In the genomic region with DNA sequence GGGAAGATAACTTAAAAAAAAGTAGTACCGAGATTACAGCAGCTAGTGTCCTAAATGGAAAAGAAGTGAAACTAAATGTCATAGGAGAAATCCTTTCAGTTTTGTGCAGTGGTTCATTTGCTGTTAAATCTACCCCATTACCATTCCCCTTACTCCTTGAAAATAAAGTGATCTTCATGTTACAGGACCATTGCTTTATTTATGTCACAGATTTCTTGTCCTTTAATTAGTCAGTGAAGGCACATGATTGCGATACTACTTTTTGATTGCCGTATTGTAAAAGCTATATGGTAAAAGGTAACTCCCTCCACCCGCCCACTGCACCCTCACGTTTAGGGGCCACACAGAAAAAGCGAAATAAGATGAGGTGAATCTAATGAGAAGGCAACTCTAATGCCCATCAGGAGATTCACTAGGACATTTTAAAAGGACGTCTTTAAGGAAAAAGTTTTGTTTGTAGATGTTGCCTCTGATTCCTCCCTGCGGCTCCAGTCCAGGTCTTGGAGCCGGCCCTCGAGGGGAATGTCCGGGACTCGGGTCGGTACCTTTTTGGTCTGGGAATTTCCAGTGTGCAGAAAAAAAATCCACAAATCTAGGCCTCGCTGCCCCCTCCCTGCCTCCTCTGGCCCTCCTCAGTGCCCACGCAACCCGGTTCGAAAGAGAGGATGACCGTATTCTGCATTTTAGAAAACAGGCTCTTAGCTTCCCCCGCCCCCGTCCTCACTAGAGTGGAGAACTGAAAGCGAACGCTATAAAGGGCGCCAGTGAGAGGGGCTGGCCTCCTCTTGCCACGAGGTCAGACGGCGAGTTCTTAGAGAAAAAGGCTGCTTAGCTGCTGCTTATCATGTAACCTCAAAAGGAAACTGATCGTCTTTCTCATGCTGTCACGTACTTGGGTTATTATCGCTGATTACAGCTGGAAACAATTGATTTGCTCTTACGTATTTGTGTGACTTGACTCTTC, we compare ENCODE assay signal across 8 cellular contexts. TPM values are rescaled to one million over a fixed set of nuclear protein-coding genes. Genes with fewer than 3 reads are reported as not detected.
DNase-seq lines count a peak whose midpoint lies in the region; ATAC-seq, FAIRE-seq and TF ChIP-seq lines count a peak whose summit lies in the region.

No MANE protein-coding gene starts in this region.

- peak overlapping the region; percentile 66 for H3K18ac ChIP-seq in H9 (ENCODE audit: insufficient read length, low read depth, low read length)

- no peaks in the 10 kb centered on the region for H3K9me3 Mint-ChIP-seq in H9
- H3K9me3 Mint-ChIP-seq in activated B cell treated with CpG ODN at 0.5 μM for 24 hours: no peaks in the 10 kb centered on the region

- H3K4me2 ChIP-seq in H9 (ENCODE audit: insufficient read depth, insufficient read length, low read length) (peak overlapping the region; percentile 62), keratinocyte (ENCODE audit: control insufficient read depth, extremely low read depth, insufficient read depth, low read depth, low read length) (peak overlapping the region; percentile 84)

- no peaks in the 10 kb centered on the region for H3K23me2 ChIP-seq in H9 (ENCODE audit: insufficient read length, low read depth, low read length, poor library complexity, severe bottlenecking)

- H2AFZ ChIP-seq in H9 (ENCODE audit: low read length) (peak overlapping the region; percentile 57), keratinocyte (ENCODE audit: control insufficient read depth, low read length) (peak overlapping the region; percentile 69)

- H3K79me1 ChIP-seq in H9 (ENCODE audit: insufficient read depth, low read depth, low read length, poor library complexity, severe bottlenecking): no peaks in the 10 kb centered on the region

- POLR2A ChIA-PET in activated B cell treated with CpG ODN at 0.5 μM for 24 hours (lab: Charles Lee): interaction anchor here (0.6 to 6.4 kb wide), 35 partner anchors 7 to 406 kb away, joined by 3 to 197 read pairs (median 5); partner anchors contain the start of genes CEP97, NFKBIZ, NXPE3 and ZBTB11

- no peaks in the 10 kb centered on the region for H3K9me1 ChIP-seq in keratinocyte (ENCODE audit: control insufficient read depth, extremely low read depth, insufficient read depth, low read length)

- dilution Hi-C loops in keratinocyte (cut with MboI; ENCODE audit: extremely low pct_ligation_motif_present, low sequenced_read_pairs): no loop called here

- H3K36me3 Mint-ChIP-seq in H9 (ENCODE audit: insufficient read depth in 1 of 3, low read depth in 3 of 3): peaks cover 0 to 1% (median 0%) of the 10 kb centered on the region in 3 experiments; a peak in 3 of 7 replicates
- peaks cover 46% of the 10 kb centered on the region for H3K36me3 Mint-ChIP-seq in activated B cell treated with CpG ODN at 0.5 μM for 24 hours (ENCODE audit: low read depth)

- H3K27me3 Mint-ChIP-seq in H9 (ENCODE audit: low read depth) (no peaks in the 10 kb centered on the region), activated B cell treated with CpG ODN at 0.5 μM for 24 hours (no peaks in the 10 kb centered on the region)

- H3K27me3 ChIP-seq in H9 (ENCODE audit: insufficient read depth, low read length) (no peaks in the 10 kb centered on the region), keratinocyte (ENCODE audit: control insufficient read depth, extremely low read depth, insufficient read depth, low read length) (no peaks in the 10 kb centered on the region)

- H4K5ac ChIP-seq in H9 (ENCODE audit: insufficient read length, low read depth, low read length): no peak overlapping the region

- no peak overlapping the region for H2BK15ac ChIP-seq in H9 (ENCODE audit: low read depth, low read length)

- WGBS in H9 (ENCODE audit: extremely low coverage, insufficient read length, low lambda C conversion rate): no CpG with 5 or more reads among the region's 30 CpGs

- CTCF ChIA-PET in activated B cell treated with CpG ODN at 0.5 μM for 24 hours (lab: Charles Lee): interaction anchor here (0.7 to 3.0 kb wide), 10 partner anchors 9 to 398 kb away, joined by 3 to 27 read pairs (median 5); partner anchors contain the start of gene NFKBIZ

- no peaks in the 10 kb centered on the region for H4K20me1 ChIP-seq in H9 (ENCODE audit: control insufficient read depth, insufficient read depth, insufficient read length)
- H4K20me1 ChIP-seq in keratinocyte (ENCODE audit: control insufficient read depth, extremely low read depth, insufficient read depth, low read length): no peaks in the 10 kb centered on the region

- H3K27ac Mint-ChIP-seq in H9: peak overlapping the region; percentile 91 to 99 (median 97); a peak in 4 of 7 replicates
- peak overlapping the region; percentile 98 for H3K27ac Mint-ChIP-seq in activated B cell treated with CpG ODN at 0.5 μM for 24 hours

- no peak for TF ChIP-seq CTCF in H9 (conservative IDR thresholded peaks at IDR 0.05)
- TF ChIP-seq CTCF in activated B cell treated with CpG ODN at 0.5 μM for 24 hours (IDR thresholded peaks at IDR 0.05): no peak
- TF ChIP-seq CTCF in keratinocyte (optimal IDR thresholded peaks at IDR 0.05 in 1 of 3, IDR thresholded peaks at IDR 0.05 in 1 of 3, conservative IDR thresholded peaks at IDR 0.05 in 1 of 3; ENCODE audit: extremely low read depth in 1 of 3, insufficient read depth in 2 of 3, low read length in 3 of 3): no peak

- no peaks in the 10 kb centered on the region for H3K79me2 ChIP-seq in H9 (ENCODE audit: insufficient read depth, low read length)
- H3K79me2 ChIP-seq in keratinocyte (ENCODE audit: control insufficient read depth, insufficient read depth, low read length): no peaks in the 10 kb centered on the region

- H3K4me3 Mint-ChIP-seq in H9 (peak overlapping the region; percentile 89 to 92), activated B cell treated with CpG ODN at 0.5 μM for 24 hours (peak overlapping the region; percentile 87)

- H3K4ac ChIP-seq in H9 (ENCODE audit: low read depth, low read length): no peak overlapping the region

- peak overlapping the region; percentile 90 for H3K9ac ChIP-seq in H9 (ENCODE audit: extremely low read depth, insufficient read length, low read length)
- H3K9ac ChIP-seq in keratinocyte (ENCODE audit: control insufficient read depth, extremely low read depth, insufficient read depth, low read length): peak overlapping the region; percentile 88

- H3K27ac ChIP-seq in H9 (ENCODE audit: insufficient read length, low read depth, low read length) (no peak overlapping the region), keratinocyte (ENCODE audit: control insufficient read depth, insufficient read depth, low read length) (peak overlapping the region; percentile 93)

- DNase-seq in GM03348 (ENCODE audit: low spot score) (peak; percentile 71), H9 (peak; percentile 72), NAMALWA (ENCODE audit: low spot score) (peak; percentile 93), activated B cell treated with CpG ODN at 0.5 μM for 24 hours (peak; percentile 68), keratinocyte (ENCODE audit: low read depth, low spot score) (no peak), NCI-H446 treated with DMSO at 0.1 percent for 48 hours (lab: John Stamatoyannopoulos, UW) (no peak)
- peak; percentile 79 for DNase-seq in central memory CD4-positive, alpha-beta T cell
- DNase-seq in stimulated activated CD4-positive, alpha-beta T cell treated with anti-CD3 and anti-CD28 coated beads, Interleukin-15, amount 100 ng/mL, for 1 hour (ENCODE audit: low read depth in 1 of 2, low spot score in 1 of 2): peak; percentile 57 to 61

- H3K9me3 ChIP-seq in H9 (ENCODE audit: control insufficient read depth, low read depth, low read length): no peaks in the 10 kb centered on the region
- H3K9me3 ChIP-seq in keratinocyte (ENCODE audit: control insufficient read depth, low read depth, low read length): no peaks in the 10 kb centered on the region

- H2BK120ac ChIP-seq in H9 (ENCODE audit: low read depth, low read length, poor library complexity, severe bottlenecking): no peak overlapping the region

- FAIRE-seq in keratinocyte (lab: Jason Lieb, UNC): peak; percentile 62

- peak overlapping the region; percentile 86; the same call in 1 of the 2 replicates for H3K14ac ChIP-seq in H9 (ENCODE audit: insufficient read depth, low read length)

- H3K4me1 ChIP-seq in H9 (ENCODE audit: insufficient read depth, low read length) (no peaks in the 10 kb centered on the region; the same call in 1 of the 2 replicates), keratinocyte (ENCODE audit: control insufficient read depth, extremely low read depth, insufficient read depth, low read length) (peaks cover 22% of the 10 kb centered on the region)

- H2BK20ac ChIP-seq in H9 (ENCODE audit: low read depth, low read length, poor library complexity, severe bottlenecking): no peak overlapping the region

- no peak overlapping the region for H4K91ac ChIP-seq in H9 (ENCODE audit: insufficient read length, low read depth, low read length)

- no peaks in the 10 kb centered on the region for H3K36me3 ChIP-seq in keratinocyte (ENCODE audit: control insufficient read depth in 2 of 2, extremely low read depth in 1 of 2, insufficient read depth in 2 of 2, low read length in 2 of 2)

- H4K8ac ChIP-seq in H9 (replicated peaks; ENCODE audit: insufficient read length, low read depth, low read length): no peak overlapping the region

- no peak overlapping the region for H2AK5ac ChIP-seq in H9 (ENCODE audit: insufficient read length, low read length)

- H2BK12ac ChIP-seq in H9 (ENCODE audit: insufficient read length, low read depth, low read length): no peak overlapping the region

- H3K4me1 Mint-ChIP-seq in H9 (peaks cover 21 to 28% of the 10 kb centered on the region in 2 experiments), activated B cell treated with CpG ODN at 0.5 μM for 24 hours (peaks cover 66% of the 10 kb centered on the region)

- H2BK5ac ChIP-seq in H9 (ENCODE audit: insufficient read length, low read length): no peak overlapping the region

- intact Hi-C loops in activated B cell treated with CpG ODN at 0.5 μM for 24 hours (cut with micrococcal nuclease): loop anchor here (1.0 to 5.0 kb wide), 8 partner anchors 9 to 232 kb away; partner anchors contain the start of genes CEP97 and NFKBIZ

- no peak overlapping the region for H3K56ac ChIP-seq in H9 (ENCODE audit: insufficient read length, low read depth, low read length)

- no peak overlapping the region for H3T11ph ChIP-seq in H9 (ENCODE audit: low read length)

- peak; percentile 86 for ATAC-seq in activated B cell treated with CpG ODN at 0.5 μM for 24 hours (ENCODE audit: low read depth)

- peak overlapping the region; percentile 50 to 73 (median 52) for H3K4me3 ChIP-seq in keratinocyte (ENCODE audit: control insufficient read depth in 2 of 3, extremely low read depth in 1 of 3, insufficient read depth in 2 of 3, low read depth in 1 of 3, low read length in 3 of 3)

- H3K23ac ChIP-seq in H9 (ENCODE audit: insufficient read length, low read depth, low read length): no peak overlapping the region

RNA-seq across cellular contexts. Expression of gene NFKBIZ, which starts 21.8 kb away (rescaled TPM):
- total RNA-seq in H9 (2021): 11.1 TPM in 2 replicates
- total RNA-seq in activated B cell treated with CpG ODN at 0.5 μM for 24 hours: 391 and 421 TPM in 2 replicates
- 24.6 to 133 TPM (median 88.9 TPM) in 3 replicates for polyA plus RNA-seq in keratinocyte
- 42.2 TPM for polyA plus RNA-seq in keratinocyte (2011; ENCODE audit: low read depth)
- polyA plus RNA-seq in keratinocyte (2011; cell fraction: cytosol; rRNA removed): 20.8 and 25.5 TPM in 2 replicates
- polyA plus RNA-seq in keratinocyte (2011; cell fraction: nucleus; rRNA removed): 190 and 207 TPM in 2 replicates
- polyA plus RNA-seq in keratinocyte (2012; ENCODE audit: low replicate concordance): 9.0 and 40.2 TPM in 2 replicates
- polyA minus RNA-seq in keratinocyte: 17.8 to 168 TPM (median 144 TPM) in 3 replicates
- polyA minus RNA-seq in keratinocyte (2011; cell fraction: cytosol; rRNA and poly(A)+ RNA removed): 35.3 TPM
- polyA minus RNA-seq in keratinocyte (2011; cell fraction: nucleus; rRNA and poly(A)+ RNA removed): 161 and 247 TPM in 2 replicates

RNA-seq across cellular contexts. Expression of gene NXPE3, which starts 48.5 kb away (rescaled TPM):
- total RNA-seq in H9 (2021) (15.9 and 16.6 TPM in 2 replicates), activated B cell treated with CpG ODN at 0.5 μM for 24 hours (15.8 and 16.0 TPM in 2 replicates)
- polyA plus RNA-seq in keratinocyte: 15.8 to 19.9 TPM (median 16.8 TPM) in 3 replicates
- polyA plus RNA-seq in keratinocyte (2011; ENCODE audit: low read depth): 2.6 TPM
- polyA plus RNA-seq in keratinocyte (2011; cell fraction: cytosol; rRNA removed): 10.2 and 14.8 TPM in 2 replicates
- 14.9 and 18.2 TPM in 2 replicates for polyA plus RNA-seq in keratinocyte (2011; cell fraction: nucleus; rRNA removed)
- 1.6 and 13.9 TPM in 2 replicates for polyA plus RNA-seq in keratinocyte (2012; ENCODE audit: low replicate concordance)
- polyA minus RNA-seq in keratinocyte: 28.7 to 36.9 TPM (median 35.8 TPM) in 3 replicates
- polyA minus RNA-seq in keratinocyte (2011; cell fraction: cytosol; rRNA and poly(A)+ RNA removed): 13.8 TPM
- polyA minus RNA-seq in keratinocyte (2011; cell fraction: nucleus; rRNA and poly(A)+ RNA removed): 19.4 and 27.1 TPM in 2 replicates

Comparison
In these comparisons a context has a peak if more than half of its experiments do, and no peak if none do; other contexts are left out.
1. DNase-seq: peak in GM03348 (single experiment), H9 (single experiment), NAMALWA (single experiment), activated B cell treated with CpG ODN at 0.5 μM for 24 hours (single experiment), central memory CD4-positive, alpha-beta T cell (single experiment) and stimulated activated CD4-positive, alpha-beta T cell treated with anti-CD3 and anti-CD28 coated beads, Interleukin-15, amount 100 ng/mL, for 1 hour (2 of 2); none in keratinocyte (single experiment) and NCI-H446 treated with DMSO at 0.1 percent for 48 hours (single experiment).
2. RNA of gene NFKBIZ, which starts 21.8 kb away (total RNA-seq): 391 to 421 TPM in activated B cell treated with CpG ODN at 0.5 μM for 24 hours; 11.1 TPM in H9; every median in the first group is over 10 times any median in the second.